ENCODE assay signal across 8 cellular contexts in the genomic region with DNA sequence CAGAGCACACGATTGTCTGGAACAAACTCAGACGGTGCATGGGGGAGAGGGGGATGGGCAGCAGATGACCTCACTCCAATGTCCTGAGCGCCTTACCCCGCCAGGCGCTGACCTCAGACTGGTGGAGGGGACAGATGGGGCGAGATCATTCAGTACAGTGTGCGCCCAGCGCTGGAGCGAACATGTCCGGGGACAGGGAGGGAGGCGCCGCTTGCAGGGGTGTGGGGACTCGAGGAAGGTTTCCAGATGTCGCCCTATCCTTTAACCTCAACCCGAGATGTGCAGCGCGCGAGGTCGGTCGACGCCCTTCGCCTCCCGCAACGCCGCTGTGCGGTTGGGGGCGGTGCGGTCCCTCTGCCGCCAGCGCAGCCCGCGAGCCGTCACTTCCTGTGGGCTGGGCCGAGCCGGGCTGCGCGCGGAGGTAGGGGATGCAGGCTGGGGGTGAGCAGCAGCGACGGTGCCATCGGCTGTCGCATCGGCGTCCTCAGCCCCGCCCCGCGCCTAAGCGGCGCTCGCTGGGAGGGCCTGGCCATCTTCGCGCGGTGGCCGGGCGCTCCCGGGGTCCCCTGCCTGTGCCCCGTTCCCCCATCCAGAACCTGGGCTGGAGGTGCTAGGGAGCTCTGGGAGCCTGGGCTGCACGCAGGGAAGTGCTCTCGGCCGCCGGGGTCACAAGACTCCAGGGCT. TPM values are rescaled to one million over a fixed set of nuclear protein-coding genes. Genes with fewer than 3 reads are reported as not detected.
A peak's percentile ranks its signal among the peaks of the same experiment; 100 is the strongest.
DNase-seq lines count a peak whose midpoint lies in the region; ATAC-seq and TF ChIP-seq lines count a peak whose summit lies in the region.

No MANE protein-coding gene starts in this region.

- H3K4me1 Mint-ChIP-seq in CD8-positive, alpha-beta T cell (ENCODE audit: low read depth), result peaks cover 21% of the 10 kb centered on the region

- H2AK5ac ChIP-seq in mesendoderm (ENCODE audit: low read length), result no peak overlapping the region

- H2BK15ac ChIP-seq in mesendoderm (replicated peaks; ENCODE audit: low read depth), result no peak overlapping the region

- peak overlapping the region; percentile 47 for H3K4me2 ChIP-seq in mesendoderm (ENCODE audit: low read length)

- H3K27me3 ChIP-seq in CD8-positive, alpha-beta T cell (ENCODE audit: insufficient read depth, low read length), result no peaks in the 10 kb centered on the region
- H3K27me3 ChIP-seq in endocrine pancreas (ENCODE audit: control insufficient read depth, insufficient read depth, low read length), result no peaks in the 10 kb centered on the region
- H3K27me3 ChIP-seq in mesendoderm (ENCODE audit: insufficient read depth, low read length, poor library complexity), result no peaks in the 10 kb centered on the region

- no peaks in the 10 kb centered on the region for H3K36me3 ChIP-seq in CD8-positive, alpha-beta T cell (ENCODE audit: insufficient read depth, low read length)
- H3K36me3 ChIP-seq in endocrine pancreas (ENCODE audit: control insufficient read depth, insufficient read depth, low read length) (no peaks in the 10 kb centered on the region), mesendoderm (ENCODE audit: control insufficient read depth, insufficient read depth, low read length) (no peaks in the 10 kb centered on the region)

- H3K79me2 ChIP-seq in mesendoderm (ENCODE audit: control insufficient read depth, insufficient read depth, low read length), result no peaks in the 10 kb centered on the region

- peak overlapping the region; percentile 70 for H2BK5ac ChIP-seq in mesendoderm (ENCODE audit: low read length)

- no peaks in the 10 kb centered on the region for H3K36me3 Mint-ChIP-seq in CD8-positive, alpha-beta T cell

- H3K9ac ChIP-seq in endocrine pancreas (ENCODE audit: control insufficient read depth, insufficient read depth, low read length) (peak overlapping the region; percentile 94), mesendoderm (ENCODE audit: low read length) (peak overlapping the region; percentile 91)

- no CpG with 5 or more reads among the region's 61 CpGs for WGBS in mesendoderm (ENCODE audit: extremely low coverage, insufficient coverage, low lambda C conversion rate)

- ATAC-seq in CD8-positive, alpha-beta T cell, result peak; percentile 89
- ATAC-seq in GM21723 (IDR thresholded peaks at IDR 0.05; ENCODE audit: unreplicated experiment), result no peak

- no peak overlapping the region for H2BK120ac ChIP-seq in mesendoderm (ENCODE audit: low read depth, low read length)

- H4K8ac ChIP-seq in mesendoderm (ENCODE audit: low read depth, low read length), result peak overlapping the region; percentile 79

- no peak overlapping the region for H4K5ac ChIP-seq in mesendoderm (ENCODE audit: low read length)

- H3K56ac ChIP-seq in mesendoderm (ENCODE audit: low read length), result peak overlapping the region; percentile 96

- no peak overlapping the region for H3K23ac ChIP-seq in mesendoderm (ENCODE audit: low read length)

- H3K4me3 ChIP-seq in CD8-positive, alpha-beta T cell (ENCODE audit: low read depth, low read length), result peak overlapping the region; percentile 66
- H3K4me3 ChIP-seq in endocrine pancreas (ENCODE audit: control insufficient read depth, insufficient read depth, low read length) (peak overlapping the region; percentile 50), mesendoderm (ENCODE audit: low read length) (peak overlapping the region; percentile 23)

- no peak for TF ChIP-seq CTCF in CD8-positive, alpha-beta T cell (IDR thresholded peaks at IDR 0.05)

- POLR2A ChIA-PET in CD8-positive, alpha-beta T cell (lab: Charles Lee), result interaction anchor here (1.1 to 2.0 kb wide), 2 partner anchors 30 to 148 kb away, joined by 3 to 11 read pairs; a partner anchor contains a TSS
- POLR2A ChIA-PET in HEK293T (lab: Yijun Ruan, JAX), result interaction anchor here (0.6 to 2.8 kb wide), 17 partner anchors 9 to 873 kb away, joined by 3 to 51 read pairs (median 6); a partner anchor contains a TSS

- H3K4me3 Mint-ChIP-seq in CD8-positive, alpha-beta T cell, result peak overlapping the region; percentile 87

- DNase-seq in CD8-positive, alpha-beta T cell, result peak; percentile 57 to 85 (median 76)
- DNase-seq in HEK293T (ENCODE audit: extremely low spot score), result peak; percentile 89
- peak; percentile 24 for DNase-seq in NCI-H748 treated with DMSO at 0.1 percent for 48 hours (lab: John Stamatoyannopoulos, UW)
- DNase-seq in activated CD8-positive, alpha-beta memory T cell treated with anti-CD3 and anti-CD28 coated beads for 48 hours (ENCODE audit: low read depth in 2 of 3, low spot score in 2 of 3), result peak; percentile 32 to 58 (median 53)
- peak; percentile 94 for DNase-seq in mesendoderm
- DNase-seq in stimulated activated CD8-positive, alpha-beta memory T cell treated with anti-CD3 and anti-CD28 coated beads, Interleukin-12 subunit alpha, Interleukin-12 subunit beta, amount 100 ng/mL, for 4 hours (ENCODE audit: low read depth), result peak; percentile 66

- peaks cover 21% of the 10 kb centered on the region for H3K4me1 ChIP-seq in CD8-positive, alpha-beta T cell (ENCODE audit: insufficient read depth, low read length)
- H3K4me1 ChIP-seq in endocrine pancreas (ENCODE audit: control insufficient read depth, insufficient read depth, low read length) (no peaks in the 10 kb centered on the region), mesendoderm (ENCODE audit: control insufficient read depth, low read depth, low read length) (peaks cover 2% of the 10 kb centered on the region)

- peak overlapping the region; percentile 35 for H3K18ac ChIP-seq in mesendoderm (ENCODE audit: low read length)

- H3K27ac ChIP-seq in CD8-positive, alpha-beta T cell (ENCODE audit: low read depth, low read length), result peak overlapping the region; percentile 74
- H3K27ac ChIP-seq in mesendoderm (ENCODE audit: low read depth, low read length), result peak overlapping the region; percentile 63

- CTCF ChIA-PET in CD8-positive, alpha-beta T cell (lab: Charles Lee), result interaction anchor here (1.2 to 1.8 kb wide), 3 partner anchors 29 to 325 kb away, joined by 3 to 6 read pairs (median 4); a partner anchor contains a TSS
- CTCF ChIA-PET in HEK293T (lab: Yijun Ruan, JAX), result interaction anchor here (0.6 to 1.6 kb wide), 2 partner anchors 21 to 27 kb away, joined by 3 to 10 read pairs; no protein-coding TSS in a partner anchor

- H3K27ac Mint-ChIP-seq in CD8-positive, alpha-beta T cell, result peak overlapping the region; percentile 86

- no peaks in the 10 kb centered on the region for H3K79me1 ChIP-seq in mesendoderm (ENCODE audit: low read length)

- H3K9me3 ChIP-seq in CD8-positive, alpha-beta T cell (ENCODE audit: low read length), result no peaks in the 10 kb centered on the region
- no peaks in the 10 kb centered on the region for H3K9me3 ChIP-seq in endocrine pancreas (ENCODE audit: control insufficient read depth, low read length)

- intact Hi-C loops in CD8-positive, alpha-beta T cell (cut with DNase I, micrococcal nuclease), result loop anchor here (1.0 to 2.0 kb wide), 4 partner anchors 10 to 65 kb away; a partner anchor contains a TSS

- H3K27me3 Mint-ChIP-seq in CD8-positive, alpha-beta T cell (ENCODE audit: low read depth), result peaks cover 5% of the 10 kb centered on the region

- no peaks in the 10 kb centered on the region for H3K9me3 Mint-ChIP-seq in CD8-positive, alpha-beta T cell

- H3K4ac ChIP-seq in mesendoderm (ENCODE audit: low read depth, low read length), result peak overlapping the region; percentile 74

TF ChIP-seq in HEK293T, 16 proteins besides CTCF, POLR2A, EP300 and RAD21:
- TF ChIP-seq FOXM1 (IDR thresholded peaks at IDR 0.05; ENCODE audit: borderline replicate concordance), result no peak
- TF ChIP-seq L3MBTL2 (conservative IDR thresholded peaks at IDR 0.05), result peak; percentile 77

RNA-seq across cellular contexts. Expression of a gene that starts 5.3 kb away (rescaled TPM):
- total RNA-seq in CD8-positive, alpha-beta T cell, result under 1 TPM; 0.14 to 0.27 TPM
- 32.5 TPM for polyA plus RNA-seq in mesendoderm (2013, experiment 1 of 2)
- polyA plus RNA-seq in mesendoderm (2013, experiment 2 of 2), result 31.7 TPM

RNA-seq across cellular contexts. Expression of a gene that starts 9.6 kb away (rescaled TPM):
- 10 to 100 TPM; 25.9 to 26.4 TPM for total RNA-seq in CD8-positive, alpha-beta T cell
- 5.3 TPM for polyA plus RNA-seq in mesendoderm (2013, experiment 1 of 2)
- polyA plus RNA-seq in mesendoderm (2013, experiment 2 of 2), result 5.6 TPM

RNA-seq across cellular contexts. Expression of a gene that starts 30.3 kb away (rescaled TPM):
- total RNA-seq in CD8-positive, alpha-beta T cell, result 10 to 100 TPM in 1 of 2 experiments, 1 to 10 TPM in 1; 9.2 to 11.2 TPM
- 51.3 TPM for polyA plus RNA-seq in mesendoderm (2013, experiment 1 of 2)
- 51.7 TPM for polyA plus RNA-seq in mesendoderm (2013, experiment 2 of 2)

RNA-seq across cellular contexts. Expression of a gene that starts 46.4 kb away (rescaled TPM):
- not detected for total RNA-seq in CD8-positive, alpha-beta T cell
- polyA plus RNA-seq in mesendoderm (2013, experiment 1 of 2), result not detected
- not detected for polyA plus RNA-seq in mesendoderm (2013, experiment 2 of 2)

RNA-seq across cellular contexts. Expression of a gene that starts 58.0 kb away (rescaled TPM):
- total RNA-seq in CD8-positive, alpha-beta T cell, result not detected
- not detected for polyA plus RNA-seq in mesendoderm (2013, experiment 1 of 2)
- not detected for polyA plus RNA-seq in mesendoderm (2013, experiment 2 of 2)

Comparison
In these comparisons a context has a peak if more than half of its experiments do, and no peak if none do; other contexts are left out.
1. DNase-seq: peak in every context shown above with its lines; median percentile 94 in mesendoderm; 89 in HEK293T; 76 in CD8-positive, alpha-beta T cell; 66 in stimulated activated CD8-positive, alpha-beta memory T cell treated with anti-CD3 and anti-CD28 coated beads, Interleukin-12 subunit alpha, Interleukin-12 subunit beta, amount 100 ng/mL, for 4 hours; 53 in activated CD8-positive, alpha-beta memory T cell treated with anti-CD3 and anti-CD28 coated beads for 48 hours; 24 in NCI-H748 treated with DMSO at 0.1 percent for 48 hours.